ENCODE assay signal across 9 cellular contexts in genomic region chr12:8045952-8046944, GRCh38. TPM values are rescaled to one million over a fixed set of nuclear protein-coding genes. Genes with fewer than 3 reads are reported as not detected.
DNase-seq lines count a peak whose midpoint lies in the region; ATAC-seq and TF ChIP-seq lines count a peak whose summit lies in the region.
"Had no signal": no experiment of that assay in that cellular context is flagged by ENCODE, and none has a peak within 500 bp of the region (broad histone marks: within the 10 kb centered on the region; RNA-seq: fewer than 3 reads in every experiment).

No MANE protein-coding gene starts in this region.

- no peak overlapping the region for H3K4me2 ChIP-seq in Loucy (ENCODE audit: low read depth, low read length, poor library complexity, severe bottlenecking)

- DNase-seq in GM03348 (ENCODE audit: low spot score) (peak; percentile 88), head of caudate nucleus (peak; percentile 63 to 93 (median 83)), posterior cingulate gyrus (peak; percentile 54 to 97 (median 80)), uterus (peak; percentile 75 to 79)
- DNase-seq in activated naive CD4-positive, alpha-beta T cell treated with anti-CD3 and anti-CD28 coated beads, Interleukin-2, amount 50 U/mL, for 16 hours: peak; percentile 80

- peaks cover 53% of the 10 kb centered on the region; the same call in 1 of the 2 replicates for H3K36me3 ChIP-seq in Loucy (ENCODE audit: insufficient read depth, low read length)
- H3K36me3 ChIP-seq in uterus: no peaks in the 10 kb centered on the region

- H3K4me1 ChIP-seq in Loucy (ENCODE audit: insufficient read depth, low read length, poor library complexity, severe bottlenecking): peaks cover 4% of the 10 kb centered on the region
- H3K4me1 ChIP-seq in uterus: no peaks in the 10 kb centered on the region

- H2AFZ ChIP-seq in Loucy (ENCODE audit: low read length): no peak overlapping the region

- no peaks in the 10 kb centered on the region for H3F3A ChIP-seq in Loucy (ENCODE audit: low read depth)

- intact Hi-C loops in head of caudate nucleus (cut with DNase I) (no loop called here), posterior cingulate gyrus (cut with DNase I) (no loop called here), uterus (cut with DNase I; ENCODE audit: low total_unique reads) (no loop called here)

- H3K9me3 ChIP-seq in Loucy (ENCODE audit: insufficient read depth, low read depth, low read length) (no peaks in the 10 kb centered on the region), uterus (no peaks in the 10 kb centered on the region)

- no peak for TF ChIP-seq POLR2A in uterus (IDR thresholded peaks at IDR 0.05)

- no peak overlapping the region for H3K9ac ChIP-seq in Loucy (ENCODE audit: low read depth, low read length, poor library complexity, severe bottlenecking)

- TF ChIP-seq CTCF in Loucy (conservative IDR thresholded peaks at IDR 0.05; ENCODE audit: low read length): peak; percentile 90
- peak; percentile 61 to 85 (median 68) for TF ChIP-seq CTCF in uterus (IDR thresholded peaks at IDR 0.05)

- H3K79me2 ChIP-seq in Loucy (ENCODE audit: insufficient read depth, low read length): no peaks in the 10 kb centered on the region

- H3K4me3 ChIP-seq in Loucy (ENCODE audit: low read length, poor library complexity, severe bottlenecking): no peak overlapping the region
- no peak overlapping the region for H3K4me3 ChIP-seq in uterus

- no peaks in the 10 kb centered on the region for H4K20me1 ChIP-seq in Loucy (ENCODE audit: insufficient read depth, low read length, poor library complexity, severe bottlenecking)

- no peak overlapping the region for H3K27ac ChIP-seq in uterus
- H3K27ac ChIP-seq: epithelial cell of prostate had no signal

- ATAC-seq in SK-N-SH treated with all-trans-retinoic acid at 6 μM for 48 hours: peak; percentile 96
- no peak for ATAC-seq in HG03520 (IDR thresholded peaks at IDR 0.05; ENCODE audit: unreplicated experiment)

- no peaks in the 10 kb centered on the region for H3K9me2 ChIP-seq in Loucy (replicated peaks; ENCODE audit: low read depth, low read length)

- H3K27me3 ChIP-seq in Loucy (ENCODE audit: insufficient read depth, low read length, poor library complexity, severe bottlenecking) (no peaks in the 10 kb centered on the region), uterus (no peaks in the 10 kb centered on the region)

TF ChIP-seq in SK-N-SH treated with all-trans-retinoic acid at 6 μM for 48 hours, 23 proteins besides CTCF, POLR2A, EP300 and RAD21:
- no peak for TF ChIP-seq PATZ1 (CRISPR knock-in tag; IDR thresholded peaks at IDR 0.05; ENCODE audit: borderline replicate concordance)
- no peak for TF ChIP-seq POU6F1 (CRISPR knock-in tag; IDR thresholded peaks at IDR 0.05; ENCODE audit: borderline replicate concordance, low read depth)
- no peak for TF ChIP-seq SNAI2 (CRISPR knock-in tag; IDR thresholded peaks at IDR 0.05)
- no peak for TF ChIP-seq GLIS3 (CRISPR knock-in tag; IDR thresholded peaks at IDR 0.05)
- no peak for TF ChIP-seq ZC3H10 (CRISPR knock-in tag; IDR thresholded peaks at IDR 0.05)
- no peak for TF ChIP-seq ZNF70 (CRISPR knock-in tag; IDR thresholded peaks at IDR 0.05)
- no peak for TF ChIP-seq ZNF565 (CRISPR knock-in tag; conservative IDR thresholded peaks at IDR 0.05; ENCODE audit: low read depth)
- no peak for TF ChIP-seq ISL1 (CRISPR knock-in tag; IDR thresholded peaks at IDR 0.05)
- TF ChIP-seq TOX (CRISPR knock-in tag; IDR thresholded peaks at IDR 0.05; ENCODE audit: borderline replicate concordance): no peak
- no peak for TF ChIP-seq BACH2 (CRISPR knock-in tag; IDR thresholded peaks at IDR 0.05; ENCODE audit: borderline replicate concordance)
- no peak for TF ChIP-seq ARNTL (CRISPR knock-in tag; IDR thresholded peaks at IDR 0.05; ENCODE audit: borderline replicate concordance, low read depth)

RNA-seq across cellular contexts. Expression of gene FOXJ2, which starts 13.7 kb away (rescaled TPM):
- 10 to 100 TPM in 2 of 4 donors, 1 to 10 TPM in 2; 7.4 to 37.7 (median 10.8) TPM for total RNA-seq in uterus

RNA-seq across cellular contexts. Expression of gene C3AR1, which starts 19.9 kb away (rescaled TPM):
- total RNA-seq in uterus: 10 to 100 TPM in 1 of 4 donors, 1 to 10 TPM in 3; 1.0 to 23.8 (median 4.4) TPM

RNA-seq across cellular contexts. Expression of gene NECAP1, which starts 35.8 kb away (rescaled TPM):
- total RNA-seq in uterus: 10 to 100 TPM in 3 of 4 donors, 1 to 10 TPM in 1; 10.0 to 49.6 (median 25.4) TPM
